In genomic region chr16:67477960-67478554, GRCh38 we compare ENCODE assay signal across 1 cellular context.
TF ChIP-seq lines count a peak whose summit lies in the region.

No MANE protein-coding gene starts in this region.

TF ChIP-seq in WTC11, 78 proteins besides CTCF, POLR2A, EP300 and RAD21 (continued from another document):
- no peak for TF ChIP-seq IRF1 (CRISPR knock-in tag; IDR thresholded peaks at IDR 0.05)
